In the genomic region with DNA sequence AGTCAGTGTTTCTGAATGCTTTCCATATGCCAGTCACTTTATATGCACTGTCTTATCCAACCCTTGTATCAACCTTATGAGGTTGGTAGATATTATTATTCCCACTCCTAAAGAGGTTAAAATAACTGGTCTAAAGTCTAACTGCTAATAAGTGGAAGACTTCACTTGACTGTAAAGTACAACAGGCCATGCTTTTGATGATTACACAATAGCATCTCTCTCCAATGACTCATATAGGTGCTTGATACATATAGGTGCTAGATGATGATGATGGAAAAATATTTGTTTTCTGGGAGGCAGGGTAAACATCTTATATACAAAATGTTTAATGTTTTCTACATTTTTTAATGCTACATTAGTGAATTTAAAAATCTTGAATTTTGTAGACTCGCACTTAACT, we compare ENCODE assay signal across 18 cellular contexts.
DNase-seq lines count a peak whose midpoint lies in the region; ATAC-seq, FAIRE-seq and TF ChIP-seq lines count a peak whose summit lies in the region.
"Had no signal": no experiment of that assay in that cellular context is flagged by ENCODE, and none has a peak within 500 bp of the region (broad histone marks: within the 10 kb centered on the region; RNA-seq: fewer than 3 reads in every experiment).

No MANE protein-coding gene starts in this region.

- H3K9me3 ChIP-seq in GM12878 (replicated peaks; ENCODE audit: control insufficient read depth, insufficient read depth, low read length): no peaks in the 10 kb centered on the region
- no peaks in the 10 kb centered on the region for H3K9me3 ChIP-seq in right atrium auricular region
- H3K9me3 ChIP-seq: Caco-2, MG63, SJSA1 had no signal

- no TSS peak for BruUV-seq in GM12878 (replicated peaks; lab: Mats Ljungman, UMichigan)

- RAD21 ChIA-PET in GM12878 (lab: Charles Lee; ENCODE audit: unreplicated experiment): no interaction called here

- H3K9ac ChIP-seq in GM12878 (ENCODE audit: control insufficient read depth, insufficient read depth, low read length): no peak overlapping the region

- ATAC-seq in GM12878 (no peak), GM21381 (IDR thresholded peaks at IDR 0.05; ENCODE audit: unreplicated experiment) (no peak)
- ATAC-seq: GM23338 had no signal

- peak; percentile 7 for FAIRE-seq in GM12878 (lab: Jason Lieb, UNC)

- no peak for TF ChIP-seq EP300 in Ishikawa (IDR thresholded peaks at IDR 0.05; ENCODE audit: borderline replicate concordance)
- no peak for TF ChIP-seq EP300 in GM12878 (IDR thresholded peaks at IDR 0.05; ENCODE audit: borderline replicate concordance in 1 of 2, control insufficient read depth in 1 of 2, low read depth in 2 of 2, low read length in 2 of 2)

- intact Hi-C loops in GM12878 (cut with micrococcal nuclease; ENCODE audit: unreplicated experiment) (no loop called here), cardiac septum (cut with DNase I) (no loop called here)

- no peak for TF ChIP-seq POLR2A in GM12878 (IDR thresholded peaks at IDR 0.05; ENCODE audit: low read depth, low read length)

- 100% methylated on average over 1 of the region's 1 CpG for WGBS in GM12878 (ENCODE audit: insufficient coverage, insufficient replicate concordance, low lambda C conversion rate, missing lambda C conversion rate)

- POLR2A ChIA-PET in GM12878 (lab: Charles Lee): interaction anchor here (0.6 kb wide), 1 partner anchor 33 kb away, joined by 4 read pairs; no protein-coding TSS in a partner anchor

- H3K4me3 ChIP-seq in GM12878: no peak overlapping the region
- no peak overlapping the region for H3K4me3 ChIP-seq in right atrium auricular region
- H3K4me3 ChIP-seq: GM23338, MG63, SJSA1 had no signal

- no peak overlapping the region for H2AFZ ChIP-seq in GM12878 (ENCODE audit: control insufficient read depth, low read depth, low read length)
- H2AFZ ChIP-seq: GM23338 had no signal

- TF ChIP-seq RAD21 in Ishikawa (IDR thresholded peaks at IDR 0.05; ENCODE audit: low read depth) (no peak), GM12878 (IDR thresholded peaks at IDR 0.05; ENCODE audit: insufficient read depth, low read depth, low read length) (no peak)

- in situ Hi-C loops in GM12878 (cut with MboI): no loop called here

- CTCF ChIA-PET in GM12878 (lab: Yijun Ruan, JAX): no interaction called here

- no peaks in the 10 kb centered on the region for H3K36me3 ChIP-seq in GM12878 (ENCODE audit: control insufficient read depth in 2 of 2, insufficient read depth in 2 of 2, low read length in 1 of 2)
- H3K36me3 ChIP-seq in right atrium auricular region: no peaks in the 10 kb centered on the region
- H3K36me3 ChIP-seq: MG63, SJSA1 had no signal

- H3K4me1 ChIP-seq in GM12878 (ENCODE audit: control insufficient read depth, insufficient read depth, low read length) (no peaks in the 10 kb centered on the region), right atrium auricular region (no peaks in the 10 kb centered on the region)
- H3K4me1 ChIP-seq: SJSA1 had no signal

- SMC1A ChIA-PET in GM12878 (lab: Charles Lee; ENCODE audit: uncharacterized antibody, unreplicated experiment): interaction anchor here (1.0 kb wide), 1 partner anchor 80 kb away, joined by 3 read pairs; no protein-coding TSS in a partner anchor

- H4K20me1 ChIP-seq in GM12878 (ENCODE audit: control insufficient read depth, insufficient read depth): no peaks in the 10 kb centered on the region

- DNase-seq in ELR (ENCODE audit: low read depth) (peak; percentile 30), GM12878 (ENCODE audit: low read depth, low spot score) (no peak), iris pigment epithelial cell (ENCODE audit: low read depth) (peak; percentile 49), cardiac septum (ENCODE audit: low spot score) (no peak), DMS79 (lab: John Stamatoyannopoulos, UW) (no peak), right atrium auricular region (ENCODE audit: low spot score) (no peak)
- DNase-seq: ACHN; Caco-2; CD4-positive, CD25-positive, alpha-beta regulatory T cell; DMS153; MG63; NCI-H1105; NCI-H1694; NCI-H526 treated with DMSO at 0.1 percent for 48 hours had no signal

- H3K27ac ChIP-seq in GM12878 (ENCODE audit: control insufficient read depth, insufficient read depth) (no peak overlapping the region), right atrium auricular region (no peak overlapping the region)
- H3K27ac ChIP-seq: SJSA1 had no signal

- H3K27me3 ChIP-seq in GM12878 (replicated peaks in 1 of 2; ENCODE audit: control insufficient read depth in 2 of 2, insufficient read depth in 2 of 2, low read length in 1 of 2) (no peaks in the 10 kb centered on the region), right atrium auricular region (no peaks in the 10 kb centered on the region)
- H3K27me3 ChIP-seq: MG63, SJSA1 had no signal

- TF ChIP-seq CTCF in GM12878 (IDR thresholded peaks at IDR 0.05 in 2 of 3, conservative IDR thresholded peaks at IDR 0.05 in 1 of 3; ENCODE audit: control insufficient read depth in 2 of 3, extremely low read depth in 1 of 3, insufficient read depth in 1 of 3, low read depth in 3 of 3, low read length in 3 of 3) (no peak), right atrium auricular region (IDR thresholded peaks at IDR 0.05) (no peak)

- no peak overlapping the region for H3K4me2 ChIP-seq in GM12878 (ENCODE audit: control insufficient read depth, insufficient read depth)
- H3K4me2 ChIP-seq: GM23338 had no signal

- H3K79me2 ChIP-seq in GM12878 (ENCODE audit: control insufficient read depth, insufficient read depth, low read length): no peaks in the 10 kb centered on the region

TF ChIP-seq in Ishikawa, 13 proteins besides CTCF, POLR2A, EP300 and RAD21:
- TF ChIP-seq CEBPB (IDR thresholded peaks at IDR 0.05) (peak; percentile 27; the same call in 1 of the 2 replicates), ZBTB7A (IDR thresholded peaks at IDR 0.05; ENCODE audit: low read depth) (no peak)

TF ChIP-seq in GM12878, 131 proteins besides CTCF, POLR2A, EP300 and RAD21 (continues in another document):
- no peak for TF ChIP-seq KDM1A (IDR thresholded peaks at IDR 0.05; ENCODE audit: borderline replicate concordance)
- TF ChIP-seq FOS (IDR thresholded peaks at IDR 0.05; ENCODE audit: borderline replicate concordance, extremely low read depth, insufficient read length): no peak
- TF ChIP-seq EED (IDR thresholded peaks at IDR 0.05; ENCODE audit: low read depth): no peak
- no peak for TF ChIP-seq SRF (IDR thresholded peaks at IDR 0.05; ENCODE audit: low read depth in 2 of 2, low read length in 2 of 2)
- TF ChIP-seq, protein P1, sequence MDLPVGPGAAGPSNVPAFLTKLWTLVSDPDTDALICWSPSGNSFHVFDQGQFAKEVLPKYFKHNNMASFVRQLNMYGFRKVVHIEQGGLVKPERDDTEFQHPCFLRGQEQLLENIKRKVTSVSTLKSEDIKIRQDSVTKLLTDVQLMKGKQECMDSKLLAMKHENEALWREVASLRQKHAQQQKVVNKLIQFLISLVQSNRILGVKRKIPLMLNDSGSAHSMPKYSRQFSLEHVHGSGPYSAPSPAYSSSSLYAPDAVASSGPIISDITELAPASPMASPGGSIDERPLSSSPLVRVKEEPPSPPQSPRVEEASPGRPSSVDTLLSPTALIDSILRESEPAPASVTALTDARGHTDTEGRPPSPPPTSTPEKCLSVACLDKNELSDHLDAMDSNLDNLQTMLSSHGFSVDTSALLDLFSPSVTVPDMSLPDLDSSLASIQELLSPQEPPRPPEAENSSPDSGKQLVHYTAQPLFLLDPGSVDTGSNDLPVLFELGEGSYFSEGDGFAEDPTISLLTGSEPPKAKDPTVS (IDR thresholded peaks at IDR 0.05; ENCODE audit: low read depth, low read length): no peak
- TF ChIP-seq, protein P2, sequence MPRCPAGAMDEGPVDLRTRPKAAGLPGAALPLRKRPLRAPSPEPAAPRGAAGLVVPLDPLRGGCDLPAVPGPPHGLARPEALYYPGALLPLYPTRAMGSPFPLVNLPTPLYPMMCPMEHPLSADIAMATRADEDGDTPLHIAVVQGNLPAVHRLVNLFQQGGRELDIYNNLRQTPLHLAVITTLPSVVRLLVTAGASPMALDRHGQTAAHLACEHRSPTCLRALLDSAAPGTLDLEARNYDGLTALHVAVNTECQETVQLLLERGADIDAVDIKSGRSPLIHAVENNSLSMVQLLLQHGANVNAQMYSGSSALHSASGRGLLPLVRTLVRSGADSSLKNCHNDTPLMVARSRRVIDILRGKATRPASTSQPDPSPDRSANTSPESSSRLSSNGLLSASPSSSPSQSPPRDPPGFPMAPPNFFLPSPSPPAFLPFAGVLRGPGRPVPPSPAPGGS (IDR thresholded peaks at IDR 0.05; ENCODE audit: borderline replicate concordance, insufficient read depth, low read depth, low read length, poor library complexity, severe bottlenecking): no peak
- TF ChIP-seq RAD51 (IDR thresholded peaks at IDR 0.05): no peak
- TF ChIP-seq NFYA (IDR thresholded peaks at IDR 0.05; ENCODE audit: borderline replicate concordance, low read depth, low read length): no peak
- TF ChIP-seq HDGF (IDR thresholded peaks at IDR 0.05): no peak
- no peak for TF ChIP-seq POU2F2 (IDR thresholded peaks at IDR 0.05; ENCODE audit: borderline replicate concordance, low read depth, low read length)
- no peak for TF ChIP-seq NR2C2 (IDR thresholded peaks at IDR 0.05; ENCODE audit: borderline replicate concordance, control insufficient read depth, insufficient read length, low read depth)
- TF ChIP-seq, protein P3, sequence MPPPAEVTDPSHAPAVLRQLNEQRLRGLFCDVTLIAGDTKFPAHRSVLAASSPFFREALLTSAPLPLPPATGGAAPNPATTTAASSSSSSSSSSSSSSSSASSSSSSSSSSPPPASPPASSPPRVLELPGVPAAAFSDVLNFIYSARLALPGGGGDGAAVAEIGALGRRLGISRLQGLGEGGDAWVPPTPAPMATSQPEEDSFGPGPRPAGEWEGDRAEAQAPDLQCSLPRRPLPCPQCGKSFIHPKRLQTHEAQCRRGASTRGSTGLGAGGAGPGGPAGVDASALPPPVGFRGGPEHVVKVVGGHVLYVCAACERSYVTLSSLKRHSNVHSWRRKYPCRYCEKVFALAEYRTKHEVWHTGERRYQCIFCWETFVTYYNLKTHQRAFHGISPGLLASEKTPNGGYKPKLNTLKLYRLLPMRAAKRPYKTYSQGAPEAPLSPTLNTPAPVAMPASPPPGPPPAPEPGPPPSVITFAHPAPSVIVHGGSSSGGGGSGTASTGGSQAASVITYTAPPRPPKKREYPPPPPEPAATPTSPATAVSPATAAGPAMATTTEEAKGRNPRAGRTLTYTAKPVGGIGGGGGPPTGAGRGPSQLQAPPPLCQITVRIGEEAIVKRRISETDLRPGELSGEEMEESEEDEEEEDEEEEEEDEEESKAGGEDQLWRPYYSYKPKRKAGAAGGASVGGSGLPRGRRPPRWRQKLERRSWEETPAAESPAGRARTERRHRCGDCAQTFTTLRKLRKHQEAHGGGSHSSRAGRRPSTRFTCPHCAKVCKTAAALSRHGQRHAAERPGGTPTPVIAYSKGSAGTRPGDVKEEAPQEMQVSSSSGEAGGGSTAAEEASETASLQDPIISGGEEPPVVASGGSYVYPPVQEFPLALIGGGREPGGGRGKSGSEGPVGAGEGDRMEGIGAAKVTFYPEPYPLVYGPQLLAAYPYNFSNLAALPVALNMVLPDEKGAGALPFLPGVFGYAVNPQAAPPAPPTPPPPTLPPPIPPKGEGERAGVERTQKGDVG (CRISPR knock-in tag; IDR thresholded peaks at IDR 0.05): no peak

Comparison
In these comparisons a context has a peak if more than half of its experiments do, and no peak if none do; other contexts are left out.
1. DNase-seq: peak in ELR (single experiment) and iris pigment epithelial cell (single experiment); none in GM12878 (single experiment), cardiac septum (single experiment), DMS79 (single experiment) and right atrium auricular region (single experiment).